31 cellular contexts compared by ENCODE assay signal in the genomic region with DNA sequence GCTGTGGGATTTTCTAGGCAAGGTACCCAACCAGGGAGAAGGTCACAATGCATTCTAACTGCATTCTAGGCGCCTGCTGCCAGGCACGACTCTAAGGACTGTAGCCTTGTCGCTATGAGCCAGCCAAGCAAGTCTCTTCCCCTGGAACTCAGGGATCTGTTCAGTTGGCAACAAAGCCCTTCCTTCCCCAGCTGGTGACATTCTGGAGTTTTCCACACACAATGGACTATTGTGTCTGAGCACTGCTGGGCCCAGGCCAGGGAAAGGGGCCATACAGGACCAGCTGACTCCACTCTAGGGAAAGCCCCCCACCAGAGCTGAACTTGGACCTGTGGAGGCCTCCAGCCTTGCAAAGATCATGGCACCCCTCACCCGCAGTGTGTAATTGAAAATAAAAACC.
DNase-seq lines count a peak whose midpoint lies in the region; ATAC-seq and TF ChIP-seq lines count a peak whose summit lies in the region.
"Had no signal": no experiment of that assay in that cellular context is flagged by ENCODE, and none has a peak within 500 bp of the region (broad histone marks: within the 10 kb centered on the region; RNA-seq: fewer than 3 reads in every experiment).

No MANE protein-coding gene starts in this region.

- no peak overlapping the region for H2AFZ ChIP-seq in PC-9
- H2AFZ ChIP-seq: GM23338 had no signal

- no peaks in the 10 kb centered on the region for H3K36me3 ChIP-seq in heart left ventricle
- no peaks in the 10 kb centered on the region for H3K36me3 ChIP-seq in PC-9 (ENCODE audit: low read depth)
- H3K36me3 ChIP-seq: esophagus squamous epithelium, left lung, transverse colon had no signal

- peak; percentile 75 for ATAC-seq in Right ventricle myocardium inferior
- peak in 3 of 4 donors; percentile 27 to 61 (median 46) for ATAC-seq in heart left ventricle
- ATAC-seq in CD4-positive, alpha-beta T cell (ENCODE audit: poor library complexity): no peak
- ATAC-seq: activated CD4-positive, alpha-beta T cell treated with anti-CD3 and anti-CD28 coated beads for 36 hours; activated CD8-positive, alpha-beta T cell treated with anti-CD3 and anti-CD28 coated beads, Interleukin-2, amount 10 ng/mL, durations not matched to agents 7 days and 5 days; foreskin keratinocyte; GM23338; left lung; Panc1 had no signal

- H3F3A ChIP-seq in PC-9 (ENCODE audit: insufficient read depth, low read depth): no peaks in the 10 kb centered on the region

- H3K4me1 Mint-ChIP-seq in activated naive CD4-positive, alpha-beta T cell treated with anti-CD3 and anti-CD28 coated beads, Interleukin-2, amount 10 ng/mL, durations not matched to agents 7 days and 5 days: no peaks in the 10 kb centered on the region
- H3K4me1 Mint-ChIP-seq in CD4-positive, alpha-beta T cell (ENCODE audit: low read depth): peaks cover 6% of the 10 kb centered on the region
- H3K4me1 Mint-ChIP-seq: central memory CD8-positive, alpha-beta T cell had no signal

- H3K9me3 ChIP-seq in heart left ventricle (no peaks in the 10 kb centered on the region), PC-9 (ENCODE audit: insufficient read depth, low read depth) (no peaks in the 10 kb centered on the region)
- H3K9me3 ChIP-seq in CD4-positive, alpha-beta T cell (ENCODE audit: control insufficient read depth, low read length): no peaks in the 10 kb centered on the region
- H3K9me3 ChIP-seq: esophagus squamous epithelium, left lung, stomach, transverse colon had no signal

- no peak overlapping the region for H3K4me3 Mint-ChIP-seq in activated naive CD4-positive, alpha-beta T cell treated with anti-CD3 and anti-CD28 coated beads, Interleukin-2, amount 10 ng/mL, durations not matched to agents 7 days and 5 days
- H3K4me3 Mint-ChIP-seq in CD4-positive, alpha-beta T cell: no peak overlapping the region
- H3K4me3 Mint-ChIP-seq: activated CD4-positive, alpha-beta T cell treated with anti-CD3 and anti-CD28 coated beads for 36 hours; activated CD8-positive, alpha-beta T cell treated with anti-CD3 and anti-CD28 coated beads, Interleukin-2, amount 10 ng/mL, durations not matched to agents 7 days and 5 days; activated naive CD8-positive, alpha-beta T cell; CD14-positive monocyte; central memory CD8-positive, alpha-beta T cell; GM23338 had no signal

- H3K27ac ChIP-seq in heart left ventricle (no peak overlapping the region), PC-9 (no peak overlapping the region)
- no peak overlapping the region for H3K27ac ChIP-seq in CD4-positive, alpha-beta T cell (ENCODE audit: low read depth, low read length)
- H3K27ac ChIP-seq: 22Rv1, esophagus squamous epithelium, foreskin keratinocyte, left lung, transverse colon, VCaP had no signal

- no peaks in the 10 kb centered on the region for H3K9me3 Mint-ChIP-seq in activated naive CD4-positive, alpha-beta T cell treated with anti-CD3 and anti-CD28 coated beads, Interleukin-2, amount 10 ng/mL, durations not matched to agents 7 days and 5 days
- no peaks in the 10 kb centered on the region for H3K9me3 Mint-ChIP-seq in CD4-positive, alpha-beta T cell
- H3K9me3 Mint-ChIP-seq: central memory CD8-positive, alpha-beta T cell; GM23338 had no signal

- no peaks in the 10 kb centered on the region for H3K79me2 ChIP-seq in PC-9 (ENCODE audit: low read depth)

- H3K4me3 ChIP-seq in heart left ventricle (no peak overlapping the region), PC-9 (no peak overlapping the region)
- H3K4me3 ChIP-seq: esophagus squamous epithelium, GM23338, left lung, stomach, transverse colon had no signal

- H3K4me2 ChIP-seq in PC-9: no peak overlapping the region
- H3K4me2 ChIP-seq: GM23338 had no signal

- intact Hi-C loops in Right ventricle myocardium inferior (cut with DNase I) (no loop called here), cardiac septum (cut with DNase I) (no loop called here), heart left ventricle (cut with DNase I) (loop anchor here in 2 of 10 donors (10.0 kb wide), 2 partner anchors 97 to 757 kb away; no protein-coding TSS in a partner anchor), PC-9 (cut with micrococcal nuclease; ENCODE audit: unreplicated experiment) (no loop called here)
- intact Hi-C loops in CD4-positive, alpha-beta T cell (cut with DNase I, micrococcal nuclease): loop anchor here in 1 of 2 experiments (10.0 kb wide), 1 partner anchor 1277 kb away; no protein-coding TSS in a partner anchor

- H3K27me3 ChIP-seq in heart left ventricle (peaks cover 0 to 13% (median 0%) of the 10 kb centered on the region in 9 donors), PC-9 (ENCODE audit: insufficient read depth, low read depth) (no peaks in the 10 kb centered on the region)
- no peaks in the 10 kb centered on the region for H3K27me3 ChIP-seq in CD4-positive, alpha-beta T cell (ENCODE audit: control insufficient read depth, insufficient read depth, low read length)
- H3K27me3 ChIP-seq: left lung, stomach, transverse colon had no signal

- H3K36me3 Mint-ChIP-seq in activated naive CD4-positive, alpha-beta T cell treated with anti-CD3 and anti-CD28 coated beads, Interleukin-2, amount 10 ng/mL, durations not matched to agents 7 days and 5 days: no peaks in the 10 kb centered on the region
- no peaks in the 10 kb centered on the region for H3K36me3 Mint-ChIP-seq in CD4-positive, alpha-beta T cell (ENCODE audit: low read depth)
- H3K36me3 Mint-ChIP-seq: CD14-positive monocyte had no signal

- BruUV-seq in PC-9 (replicated peaks; lab: Mats Ljungman, UMichigan): no TSS peak

- TF ChIP-seq POLR2A in heart left ventricle (IDR thresholded peaks at IDR 0.05): no peak

- CTCF ChIA-PET in activated naive CD4-positive, alpha-beta T cell treated with anti-CD3 and anti-CD28 coated beads, Interleukin-2, amount 10 ng/mL, durations not matched to agents 7 days and 5 days (lab: Charles Lee): interaction anchor here (1.0 to 2.7 kb wide), 2 partner anchors 8 to 94 kb away, joined by 3 to 10 read pairs; no protein-coding TSS in a partner anchor
- CTCF ChIA-PET in PC-9 (lab: Charles Lee): no interaction called here
- CTCF ChIA-PET in CD4-positive, alpha-beta T cell (lab: Charles Lee): no interaction called here

- no peak for DNase-seq in Right ventricle myocardium inferior (ENCODE audit: missing footprints)
- no peak for DNase-seq in cardiac septum (ENCODE audit: low spot score)
- peak in 1 of 5 donors; percentile 41 for DNase-seq in heart left ventricle
- DNase-seq in midbrain (lab: John Stamatoyannopoulos, UW): peak; percentile 71
- no peak for DNase-seq in activated naive CD4-positive, alpha-beta T cell treated with anti-CD3 and anti-CD28 coated beads, Interleukin-2, amount 10 ng/mL, durations not matched to agents 7 days and 5 days
- no peak for DNase-seq in HuH-7.5 (ENCODE audit: low spot score)
- no peak for DNase-seq in PC-9
- DNase-seq in CD4-positive, alpha-beta T cell: no peak
- DNase-seq: activated CD4-positive, alpha-beta T cell treated with anti-CD3 and anti-CD28 coated beads for 36 hours; activated CD8-positive, alpha-beta T cell treated with anti-CD3 and anti-CD28 coated beads, Interleukin-2, amount 10 ng/mL, durations not matched to agents 7 days and 5 days; DMS79 treated with DMSO at 0.1 percent for 48 hours; esophagus squamous epithelium; foreskin keratinocyte; GF-D8; left lung; NCI-H1436 treated with DMSO at 0.1 percent for 48 hours; NCI-H226; NCI-H526 treated with DMSO at 0.1 percent for 48 hours; stimulated activated CD4-positive, alpha-beta T cell treated with anti-CD3 and anti-CD28 coated beads, Interleukin-4, amount 100 ng/mL, for 1 hour; stomach; SW 1271; T1000; transverse colon had no signal

- POLR2A ChIA-PET in PC-9 (lab: Charles Lee; ENCODE audit: unreplicated experiment): no interaction called here
- POLR2A ChIA-PET in CD4-positive, alpha-beta T cell (lab: Charles Lee): no interaction called here

- H3K27ac Mint-ChIP-seq in activated naive CD4-positive, alpha-beta T cell treated with anti-CD3 and anti-CD28 coated beads, Interleukin-2, amount 10 ng/mL, durations not matched to agents 7 days and 5 days: no peak overlapping the region
- H3K27ac Mint-ChIP-seq in CD4-positive, alpha-beta T cell: no peak overlapping the region
- H3K27ac Mint-ChIP-seq: activated CD4-positive, alpha-beta T cell treated with anti-CD3 and anti-CD28 coated beads for 36 hours; activated CD8-positive, alpha-beta T cell treated with anti-CD3 and anti-CD28 coated beads, Interleukin-2, amount 10 ng/mL, durations not matched to agents 7 days and 5 days; activated naive CD8-positive, alpha-beta T cell; CD14-positive monocyte; GM23338; progenitor cell of endocrine pancreas had no signal

- no peaks in the 10 kb centered on the region for H3K9me2 ChIP-seq in PC-9 (ENCODE audit: insufficient read depth)

- peaks cover 28% of the 10 kb centered on the region for H3K27me3 Mint-ChIP-seq in activated naive CD4-positive, alpha-beta T cell treated with anti-CD3 and anti-CD28 coated beads, Interleukin-2, amount 10 ng/mL, durations not matched to agents 7 days and 5 days
- no peaks in the 10 kb centered on the region for H3K27me3 Mint-ChIP-seq in CD4-positive, alpha-beta T cell
- H3K27me3 Mint-ChIP-seq: activated CD4-positive, alpha-beta T cell treated with anti-CD3 and anti-CD28 coated beads for 36 hours; activated naive CD8-positive, alpha-beta T cell; central memory CD8-positive, alpha-beta T cell had no signal

- H3K4me1 ChIP-seq in heart left ventricle (peaks cover 0 to 9% (median 0%) of the 10 kb centered on the region in 12 donors), PC-9 (replicated peaks; ENCODE audit: insufficient read depth) (no peaks in the 10 kb centered on the region)
- H3K4me1 ChIP-seq: esophagus squamous epithelium, foreskin keratinocyte, transverse colon had no signal

- 51 to 68% (median 63%) methylated on average over 4 of the region's 4 CpGs for WGBS in heart left ventricle, 4 donors

- no peaks in the 10 kb centered on the region for H4K20me1 ChIP-seq in PC-9 (ENCODE audit: insufficient read depth)

- TF ChIP-seq CTCF in heart left ventricle (IDR thresholded peaks at IDR 0.05) (no peak), PC-9 (conservative IDR thresholded peaks at IDR 0.05) (no peak)
- TF ChIP-seq CTCF in CD4-positive, alpha-beta T cell (IDR thresholded peaks at IDR 0.05): no peak
